ENCODE assay signal across 30 cellular contexts in the genomic region with DNA sequence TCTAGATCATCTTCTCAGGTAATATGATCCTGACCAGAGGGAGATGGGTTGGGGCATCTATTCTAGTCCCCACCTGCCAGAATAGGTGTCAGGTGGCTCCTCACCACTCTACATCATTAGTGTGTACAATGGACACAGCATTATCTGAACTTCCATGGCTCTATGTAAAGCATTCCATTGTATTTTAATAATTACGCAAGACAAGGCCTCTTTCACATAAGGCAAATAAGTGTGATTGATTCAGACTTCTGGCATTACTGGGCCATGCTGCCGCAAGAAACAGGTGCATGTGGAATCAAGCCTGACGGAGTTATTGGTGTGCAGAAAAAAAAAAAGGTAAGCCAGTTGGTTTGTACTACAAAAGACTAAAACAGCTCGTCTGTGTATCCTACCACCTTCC. TPM values are rescaled to one million over a fixed set of nuclear protein-coding genes. Genes with fewer than 3 reads are reported as not detected.
DNase-seq lines count a peak whose midpoint lies in the region; ATAC-seq and FAIRE-seq lines count a peak whose summit lies in the region.
"Had no signal": no experiment of that assay in that cellular context is flagged by ENCODE, and none has a peak within 500 bp of the region (broad histone marks: within the 10 kb centered on the region; RNA-seq: fewer than 3 reads in every experiment).

No MANE protein-coding gene starts in this region.

- H3K27ac Mint-ChIP-seq in T-helper 17 cell = peak overlapping the region; percentile 72
- no peak overlapping the region for H3K27ac Mint-ChIP-seq in activated T-cell treated with anti-CD3 and anti-CD28 coated beads, Interleukin-2, amount 50 U/mL, for 24 hours
- H3K27ac Mint-ChIP-seq: activated CD4-positive, alpha-beta memory T cell treated with anti-CD3 and anti-CD28 coated beads for 36 hours; activated T-helper 1 cell treated with anti-CD3 and anti-CD28 coated beads, Interleukin-12 subunit alpha, Interleukin-12 subunit beta, Interleukin-2, Interleukin-4 antibody, amounts not matched to agents 30 ng/mL and 10 ng/mL and 1 ng/mL, durations not matched to agents 14 hours and 24 hours and 36 hours; B cell; CD8-positive, alpha-beta T cell; nephron progenitor cell; stimulated activated naive CD8-positive, alpha-beta T cell treated with anti-CD3 and anti-CD28 coated beads, Interleukin-15, Interleukin-2, amounts not matched to agents 100 ng/mL and 50 ng/mL, for 24 hours; T-helper 2 cell treated with Interferon-gamma antibody and Interleukin-4, amounts not matched to agents 5 μg/mL and 100 μg/mL, for 36 hours had no signal

- H3K4me3 Mint-ChIP-seq in T-helper 17 cell = no peak overlapping the region
- no peak overlapping the region for H3K4me3 Mint-ChIP-seq in activated T-cell treated with anti-CD3 and anti-CD28 coated beads, Interleukin-2, amount 50 U/mL, for 24 hours
- H3K4me3 Mint-ChIP-seq: activated CD4-positive, alpha-beta memory T cell treated with anti-CD3 and anti-CD28 coated beads for 36 hours; activated T-helper 1 cell treated with anti-CD3 and anti-CD28 coated beads, Interleukin-12 subunit alpha, Interleukin-12 subunit beta, Interleukin-2, Interleukin-4 antibody, amounts not matched to agents 30 ng/mL and 10 ng/mL and 1 ng/mL, durations not matched to agents 14 hours and 24 hours and 36 hours; B cell; CD8-positive, alpha-beta T cell; nephron progenitor cell; stimulated activated naive CD8-positive, alpha-beta T cell treated with anti-CD3 and anti-CD28 coated beads, Interleukin-15, Interleukin-2, amounts not matched to agents 100 ng/mL and 50 ng/mL, for 24 hours; T-helper 2 cell treated with Interferon-gamma antibody and Interleukin-4, amounts not matched to agents 5 μg/mL and 100 μg/mL, for 36 hours had no signal

- no peak for ATAC-seq in T-helper 17 cell
- no peak for ATAC-seq in HG03135 (IDR thresholded peaks at IDR 0.05; ENCODE audit: unreplicated experiment)
- ATAC-seq: CD8-positive, alpha-beta T cell; mucosa of descending colon had no signal

- H3K9me3 Mint-ChIP-seq in activated T-cell treated with anti-CD3 and anti-CD28 coated beads, Interleukin-2, amount 50 U/mL, for 24 hours = no peaks in the 10 kb centered on the region
- H3K9me3 Mint-ChIP-seq: activated CD4-positive, alpha-beta memory T cell treated with anti-CD3 and anti-CD28 coated beads for 36 hours; activated T-helper 1 cell treated with anti-CD3 and anti-CD28 coated beads, Interleukin-12 subunit alpha, Interleukin-12 subunit beta, Interleukin-2, Interleukin-4 antibody, amounts not matched to agents 30 ng/mL and 10 ng/mL and 1 ng/mL, durations not matched to agents 14 hours and 24 hours and 36 hours; CD8-positive, alpha-beta T cell; nephron progenitor cell; stimulated activated naive CD8-positive, alpha-beta T cell treated with anti-CD3 and anti-CD28 coated beads, Interleukin-15, Interleukin-2, amounts not matched to agents 100 ng/mL and 50 ng/mL, for 24 hours; T-helper 2 cell treated with Interferon-gamma antibody and Interleukin-4, amounts not matched to agents 5 μg/mL and 100 μg/mL, for 36 hours had no signal

- no peaks in the 10 kb centered on the region for H3K27me3 Mint-ChIP-seq in T-helper 17 cell
- no peaks in the 10 kb centered on the region for H3K27me3 Mint-ChIP-seq in activated T-cell treated with anti-CD3 and anti-CD28 coated beads, Interleukin-2, amount 50 U/mL, for 24 hours
- H3K27me3 Mint-ChIP-seq: activated CD4-positive, alpha-beta memory T cell treated with anti-CD3 and anti-CD28 coated beads for 36 hours; B cell; stimulated activated naive CD8-positive, alpha-beta T cell treated with anti-CD3 and anti-CD28 coated beads, Interleukin-15, Interleukin-2, amounts not matched to agents 100 ng/mL and 50 ng/mL, for 24 hours had no signal

- FAIRE-seq in HTR-8/SVneo (lab: Jason Lieb, UNC) = peak; percentile 64
- FAIRE-seq: GM18507, GM19239, RCC 7860 had no signal

- H3K9me3 ChIP-seq in T-helper 17 cell (ENCODE audit: control insufficient read depth, low read length, poor library complexity, severe bottlenecking) = no peaks in the 10 kb centered on the region
- H3K9me3 ChIP-seq: MG63, mucosa of descending colon, vagina had no signal

- H3K4me1 Mint-ChIP-seq in T-helper 17 cell = peaks cover 19% of the 10 kb centered on the region
- peaks cover 12% of the 10 kb centered on the region for H3K4me1 Mint-ChIP-seq in activated T-cell treated with anti-CD3 and anti-CD28 coated beads, Interleukin-2, amount 50 U/mL, for 24 hours (ENCODE audit: low read depth)

- peaks cover 6% of the 10 kb centered on the region for H3K36me3 Mint-ChIP-seq in T-helper 17 cell (ENCODE audit: low read depth)
- peaks cover 11% of the 10 kb centered on the region for H3K36me3 Mint-ChIP-seq in activated T-cell treated with anti-CD3 and anti-CD28 coated beads, Interleukin-2, amount 50 U/mL, for 24 hours (ENCODE audit: low read depth)

- no peak for DNase-seq in HTR-8/SVneo (ENCODE audit: insufficient read length, low spot score)
- peak; percentile 55 for DNase-seq in NCI-H2029 treated with DMSO at 0.1 percent for 48 hours (lab: John Stamatoyannopoulos, UW)
- DNase-seq in NCI-H345 treated with DMSO at 0.1 percent for 48 hours (lab: John Stamatoyannopoulos, UW; ENCODE audit: unreplicated experiment) = peak; percentile 46
- DNase-seq in T-helper 17 cell = no peak
- DNase-seq in activated T-cell treated with anti-CD3 and anti-CD28 coated beads, Interleukin-2, amount 50 U/mL, for 24 hours = no peak
- no peak for DNase-seq in activated T-cell treated with anti-CD3 and anti-CD28 coated beads for 4 hours
- DNase-seq in activated CD4-positive, alpha-beta T cell treated with anti-CD3 and anti-CD28 coated beads, Interleukin-2, amount 50 U/mL, for 1 hour = no peak
- DNase-seq: ACHN; activated CD4-positive, alpha-beta memory T cell treated with anti-CD3 and anti-CD28 coated beads for 36 hours; activated CD4-positive, CD25-positive, alpha-beta regulatory T cell treated with anti-CD3 and anti-CD28 coated beads, Interleukin-2, amount 50 U/mL, for 72 hours; activated naive CD4-positive, alpha-beta T cell treated with Interleukin-2 at 50 U/mL for 16 hours; CD8-positive, alpha-beta T cell; effector CD8-positive, alpha-beta T cell; glutamatergic neuron; GM23248; mammary epithelial cell; MG63; mucosa of descending colon; NCI-H524; nephron progenitor cell; SHP77 treated with DMSO at 0.1 percent for 48 hours had no signal

RNA-seq across cellular contexts. Expression of a gene that starts 3.1 kb away (rescaled TPM):
- 10 to 100 TPM; 77.1 to 80.4 TPM for total RNA-seq in T-helper 17 cell

Comparison
In these comparisons a context has a peak if more than half of its experiments do, and no peak if none do; other contexts are left out.
1. DNase-seq: peak in NCI-H2029 treated with DMSO at 0.1 percent for 48 hours (single experiment) and NCI-H345 treated with DMSO at 0.1 percent for 48 hours (single experiment); none in HTR-8/SVneo (single experiment), T-helper 17 cell (0 of 3), activated T-cell treated with anti-CD3 and anti-CD28 coated beads, Interleukin-2, amount 50 U/mL, for 24 hours (single experiment), activated T-cell treated with anti-CD3 and anti-CD28 coated beads for 4 hours (single experiment) and activated CD4-positive, alpha-beta T cell treated with anti-CD3 and anti-CD28 coated beads, Interleukin-2, amount 50 U/mL, for 1 hour (single experiment).